Comparison of ENCODE assay signal across 10 cellular contexts in genomic region chr9:33101104-33101951, GRCh38. TPM values are rescaled to one million over a fixed set of nuclear protein-coding genes. Genes with fewer than 3 reads are reported as not detected.
DNase-seq lines count a peak whose midpoint lies in the region; ATAC-seq and TF ChIP-seq lines count a peak whose summit lies in the region.
"Had no signal": no experiment of that assay in that cellular context is flagged by ENCODE, and none has a peak within 500 bp of the region (broad histone marks: within the 10 kb centered on the region; RNA-seq: fewer than 3 reads in every experiment).

No MANE protein-coding gene starts in this region.

- H2BK120ac ChIP-seq in trophoblast cell (ENCODE audit: insufficient read depth, low read length, poor library complexity) (no peak overlapping the region), mesendoderm (ENCODE audit: low read depth, low read length) (no peak overlapping the region)

- H3K4me2 ChIP-seq in fibroblast of lung (ENCODE audit: extremely low read depth, insufficient read depth, low read length) (no peak overlapping the region), trophoblast cell (ENCODE audit: low read length) (no peak overlapping the region), mesendoderm (ENCODE audit: low read length) (no peak overlapping the region)

- H3K9me3 ChIP-seq in CD4-positive, alpha-beta memory T cell (ENCODE audit: control insufficient read depth in 1 of 2, low read length in 2 of 2): no peaks in the 10 kb centered on the region
- no peaks in the 10 kb centered on the region for H3K9me3 ChIP-seq in fibroblast of lung (ENCODE audit: control insufficient read depth, insufficient read depth, low read depth, low read length)
- H3K9me3 ChIP-seq in trophoblast cell (ENCODE audit: insufficient read depth, low read depth, low read length): no peaks in the 10 kb centered on the region

- H4K91ac ChIP-seq in trophoblast cell (ENCODE audit: low read depth, low read length): peak overlapping the region; percentile 56

- peaks cover 0 to 1% (median 0%) of the 10 kb centered on the region in 4 donors for H3K4me1 Mint-ChIP-seq in CD4-positive, alpha-beta memory T cell
- peaks cover 18% of the 10 kb centered on the region for H3K4me1 Mint-ChIP-seq in Calu3 (ENCODE audit: low read depth, unreplicated experiment)

- POLR2A ChIA-PET in CD4-positive, alpha-beta memory T cell (lab: Charles Lee; ENCODE audit: partially characterized antibody): no interaction called here
- POLR2A ChIA-PET in RWPE1 (lab: Yijun Ruan, JAX; ENCODE audit: low non-redundant PET): no interaction called here

- no peak overlapping the region for H4K12ac ChIP-seq in trophoblast cell (ENCODE audit: low read depth, low read length)

- peak overlapping the region in 5 of 7 donors; percentile 6 to 61 (median 14) for H3K27ac Mint-ChIP-seq in CD4-positive, alpha-beta memory T cell
- no peak overlapping the region for H3K27ac Mint-ChIP-seq in Calu3 (ENCODE audit: unreplicated experiment)

- H3K27me3 ChIP-seq in CD4-positive, alpha-beta memory T cell (ENCODE audit: insufficient read depth, low read length): no peaks in the 10 kb centered on the region
- H3K27me3 ChIP-seq in fibroblast of lung (ENCODE audit: control insufficient read depth, insufficient read depth, low read length) (no peaks in the 10 kb centered on the region), trophoblast cell (ENCODE audit: insufficient read depth, low read length) (no peaks in the 10 kb centered on the region), mesendoderm (ENCODE audit: insufficient read depth, low read length, poor library complexity) (no peaks in the 10 kb centered on the region)

- no peak overlapping the region for H3K56ac ChIP-seq in mesendoderm (ENCODE audit: low read length)

- no peaks in the 10 kb centered on the region for H3K36me3 ChIP-seq in CD4-positive, alpha-beta memory T cell (ENCODE audit: insufficient read depth, low read length)
- H3K36me3 ChIP-seq in fibroblast of lung (ENCODE audit: control insufficient read depth, insufficient read depth, low read length) (no peaks in the 10 kb centered on the region), trophoblast cell (ENCODE audit: control insufficient read depth in 1 of 2, insufficient read depth in 2 of 2, low read length in 2 of 2) (peaks cover 0 to 2% of the 10 kb centered on the region in 2 experiments), mesendoderm (ENCODE audit: control insufficient read depth, insufficient read depth, low read length) (no peaks in the 10 kb centered on the region)

- H2AFZ ChIP-seq in fibroblast of lung (ENCODE audit: low read length) (no peak overlapping the region), trophoblast cell (ENCODE audit: insufficient read depth, low read length, poor library complexity) (no peak overlapping the region)

- no peaks in the 10 kb centered on the region for H3K27me3 Mint-ChIP-seq in CD4-positive, alpha-beta memory T cell
- H3K27me3 Mint-ChIP-seq in Calu3 (ENCODE audit: unreplicated experiment): no peaks in the 10 kb centered on the region

- no CpG with 5 or more reads among the region's 10 CpGs for WGBS in trophoblast cell (ENCODE audit: extremely low coverage, insufficient coverage, insufficient read length)
- WGBS in mesendoderm (ENCODE audit: extremely low coverage, insufficient coverage, low lambda C conversion rate): no CpG with 5 or more reads among the region's 10 CpGs

- H3K18ac ChIP-seq in trophoblast cell (ENCODE audit: low read length) (no peak overlapping the region), mesendoderm (ENCODE audit: low read length) (no peak overlapping the region)

- H4K8ac ChIP-seq in trophoblast cell (ENCODE audit: low read depth, low read length) (no peak overlapping the region), mesendoderm (ENCODE audit: low read depth, low read length) (no peak overlapping the region)

- H3K4me1 ChIP-seq in CD4-positive, alpha-beta memory T cell (ENCODE audit: insufficient read depth, low read length): no peaks in the 10 kb centered on the region
- H3K4me1 ChIP-seq in fibroblast of lung (ENCODE audit: control insufficient read depth, extremely low read depth, insufficient read depth, low read length) (peaks cover 8% of the 10 kb centered on the region), trophoblast cell (ENCODE audit: control insufficient read depth in 1 of 2, insufficient read depth in 2 of 2, low read length in 2 of 2) (peaks cover 25 to 42% of the 10 kb centered on the region in 2 experiments), mesendoderm (ENCODE audit: control insufficient read depth, low read depth, low read length) (no peaks in the 10 kb centered on the region)

- no peak for DNase-seq in CD4-positive, alpha-beta memory T cell
- DNase-seq in RWPE1 (ENCODE audit: low spot score): peak; percentile 50
- DNase-seq in fibroblast of lung (ENCODE audit: low read depth in 2 of 2): peak; percentile 39 to 77
- peak; percentile 83 to 90 for DNase-seq in trophoblast cell
- no peak for DNase-seq in Calu3
- no peak for DNase-seq in mesendoderm
- DNase-seq in hippocampal formation (lab: John Stamatoyannopoulos, UW): no peak
- DNase-seq: NCI-H187 treated with DMSO at 0.1 percent for 48 hours; stimulated activated CD4-positive, alpha-beta T cell treated with anti-CD3 and anti-CD28 coated beads, Interleukin-4, amount 100 ng/mL, for 1 hour had no signal

- no peak overlapping the region for H3K14ac ChIP-seq in trophoblast cell (ENCODE audit: low read length)

- peaks cover 19% of the 10 kb centered on the region for H3K79me1 ChIP-seq in trophoblast cell (ENCODE audit: low read length)
- H3K79me1 ChIP-seq in mesendoderm (ENCODE audit: low read length): no peaks in the 10 kb centered on the region

- CTCF ChIA-PET in CD4-positive, alpha-beta memory T cell (lab: Charles Lee; ENCODE audit: partially characterized antibody): no interaction called here
- CTCF ChIA-PET in RWPE1 (lab: Yijun Ruan, JAX) (interaction anchor here (0.7 kb wide), 1 partner anchor 295 kb away, joined by 3 read pairs; no protein-coding TSS in a partner anchor), Calu3 (lab: Charles Lee) (no interaction called here)

- no TSS peak for BruUV-seq in Calu3 (replicated peaks; lab: Mats Ljungman, UMichigan)

- H4K5ac ChIP-seq in mesendoderm (ENCODE audit: low read length): no peak overlapping the region

- no peak overlapping the region for H3K4me3 Mint-ChIP-seq in CD4-positive, alpha-beta memory T cell
- no peak overlapping the region for H3K4me3 Mint-ChIP-seq in Calu3 (ENCODE audit: low read depth, unreplicated experiment)

- no peaks in the 10 kb centered on the region for H3K9me3 Mint-ChIP-seq in CD4-positive, alpha-beta memory T cell
- no peaks in the 10 kb centered on the region for H3K9me3 Mint-ChIP-seq in Calu3 (ENCODE audit: low read depth, unreplicated experiment)

- H4K20me1 ChIP-seq in fibroblast of lung (ENCODE audit: control insufficient read depth, extremely low read depth, insufficient read depth, low read length): no peaks in the 10 kb centered on the region

- H2AK5ac ChIP-seq in trophoblast cell (ENCODE audit: low read length): peak overlapping the region; percentile 13
- H2AK5ac ChIP-seq in mesendoderm (ENCODE audit: low read length): no peak overlapping the region

- no peaks in the 10 kb centered on the region for H3K79me2 ChIP-seq in fibroblast of lung (ENCODE audit: control insufficient read depth, insufficient read depth, low read length)
- H3K79me2 ChIP-seq in trophoblast cell (ENCODE audit: control insufficient read depth, insufficient read depth, low read length, poor library complexity): no peaks in the 10 kb centered on the region
- no peaks in the 10 kb centered on the region for H3K79me2 ChIP-seq in mesendoderm (ENCODE audit: control insufficient read depth, insufficient read depth, low read length)

- H3K9ac ChIP-seq in fibroblast of lung (ENCODE audit: insufficient read depth, low read length) (no peak overlapping the region), trophoblast cell (ENCODE audit: low read length) (no peak overlapping the region), mesendoderm (ENCODE audit: low read length) (no peak overlapping the region)

- H3K27ac ChIP-seq in CD4-positive, alpha-beta memory T cell (ENCODE audit: low read depth, low read length): no peak overlapping the region
- peak overlapping the region; percentile 83 for H3K27ac ChIP-seq in RWPE1
- no peak overlapping the region for H3K27ac ChIP-seq in fibroblast of lung (ENCODE audit: insufficient read depth, low read length)
- no peak overlapping the region for H3K27ac ChIP-seq in trophoblast cell (ENCODE audit: low read depth, low read length)
- no peak overlapping the region for H3K27ac ChIP-seq in mesendoderm (ENCODE audit: low read depth, low read length)

- intact Hi-C loops in CD4-positive, alpha-beta memory T cell (cut with micrococcal nuclease): no loop called here
- intact Hi-C loops in Calu3 (cut with micrococcal nuclease; ENCODE audit: unreplicated experiment): no loop called here

- H3K23ac ChIP-seq in trophoblast cell (ENCODE audit: low read length): no peak overlapping the region
- H3K23ac ChIP-seq in mesendoderm (ENCODE audit: low read length): no peak overlapping the region

- H3K4me3 ChIP-seq in CD4-positive, alpha-beta memory T cell (ENCODE audit: low read length in 2 of 2): no peak overlapping the region
- H3K4me3 ChIP-seq in fibroblast of lung (replicated peaks in 1 of 4; ENCODE audit: control extremely low read depth in 1 of 4, insufficient read depth in 1 of 4, low read depth in 3 of 4, low read length in 4 of 4): no peak overlapping the region
- H3K4me3 ChIP-seq in trophoblast cell (ENCODE audit: low read depth, low read length): no peak overlapping the region
- no peak overlapping the region for H3K4me3 ChIP-seq in mesendoderm (ENCODE audit: low read length)

- H3K36me3 Mint-ChIP-seq in CD4-positive, alpha-beta memory T cell: no peaks in the 10 kb centered on the region
- peaks cover 6% of the 10 kb centered on the region for H3K36me3 Mint-ChIP-seq in Calu3 (ENCODE audit: insufficient read depth, unreplicated experiment)

- no peak overlapping the region for H2BK5ac ChIP-seq in trophoblast cell (ENCODE audit: low read depth, low read length, poor library complexity)
- no peak overlapping the region for H2BK5ac ChIP-seq in mesendoderm (ENCODE audit: low read length)

- H2BK12ac ChIP-seq in trophoblast cell (ENCODE audit: low read length): peak overlapping the region; percentile 23

- H3K4ac ChIP-seq in trophoblast cell (ENCODE audit: low read depth, low read length) (no peak overlapping the region), mesendoderm (ENCODE audit: low read depth, low read length) (no peak overlapping the region)

- TF ChIP-seq CTCF in RWPE1 (conservative IDR thresholded peaks at IDR 0.05; ENCODE audit: low read depth): no peak
- TF ChIP-seq CTCF in fibroblast of lung (conservative IDR thresholded peaks at IDR 0.05 in 1 of 2, IDR thresholded peaks at IDR 0.05 in 1 of 2; ENCODE audit: low read depth in 1 of 2, low read length in 2 of 2): no peak
- TF ChIP-seq CTCF in Calu3 (IDR thresholded peaks at IDR 0.05; ENCODE audit: unreplicated experiment): no peak

- no peak for ATAC-seq in GM19324 (IDR thresholded peaks at IDR 0.05; ENCODE audit: low FRiP score, unreplicated experiment)

- H2BK15ac ChIP-seq in mesendoderm (replicated peaks; ENCODE audit: low read depth): no peak overlapping the region

RNA-seq across cellular contexts. Expression of gene SMU1, which starts 24.9 kb away (rescaled TPM):
- 10 to 100 TPM; 30.9 to 31.6 TPM for total RNA-seq in CD4-positive, alpha-beta memory T cell
- 10 to 100 TPM; 21.8 to 33.0 TPM for polyA plus RNA-seq in CD4-positive, alpha-beta memory T cell
- 31.0 and 32.6 TPM in 2 replicates for total RNA-seq in fibroblast of lung
- 18.5 and 19.1 TPM in 2 replicates for polyA plus RNA-seq in fibroblast of lung
- 15.2 and 15.8 TPM in 2 replicates for polyA plus RNA-seq in fibroblast of lung (2012)
- polyA minus RNA-seq in fibroblast of lung (ENCODE audit: low replicate concordance): 5.4 and 7.4 TPM in 2 replicates
- polyA plus RNA-seq in trophoblast cell (2013): 14.3 and 14.5 TPM in 2 replicates
- 12.3 and 13.4 TPM in 2 replicates for total RNA-seq in Calu3 (2022)
- 15.3 TPM for polyA plus RNA-seq in mesendoderm (2013, experiment 1 of 2)
- polyA plus RNA-seq in mesendoderm (2013, experiment 2 of 2): 15.4 TPM

Comparison
In these comparisons a context has a peak if more than half of its experiments do, and no peak if none do; other contexts are left out.
1. DNase-seq: peak in RWPE1 (single experiment), fibroblast of lung (2 of 2) and trophoblast cell (2 of 2); none in CD4-positive, alpha-beta memory T cell (0 of 5), Calu3 (single experiment), mesendoderm (single experiment) and hippocampal formation (0 of 2).